In genomic region chr10:71811351-71811750, GRCh38 we compare ENCODE assay signal across 12 cellular contexts. TPM values are rescaled to one million over a fixed set of nuclear protein-coding genes. Genes with fewer than 3 reads are reported as not detected.
DNase-seq lines count a peak whose midpoint lies in the region; ATAC-seq and TF ChIP-seq lines count a peak whose summit lies in the region.
"Had no signal": no experiment of that assay in that cellular context is flagged by ENCODE, and none has a peak within 500 bp of the region (broad histone marks: within the 10 kb centered on the region; RNA-seq: fewer than 3 reads in every experiment).

No MANE protein-coding gene starts in this region.

- H3K9me3 ChIP-seq in WERI-Rb-1 (ENCODE audit: severe bottlenecking) (no peaks in the 10 kb centered on the region), neutrophil (no peaks in the 10 kb centered on the region), spleen (no peaks in the 10 kb centered on the region)
- H3K9me3 ChIP-seq: A549, BE2C had no signal

- POLR2A ChIA-PET in MCF 10A (lab: Yijun Ruan, JAX): interaction anchor here (0.6 to 1.2 kb wide), 2 partner anchors 184 to 430 kb away, joined by 3 read pairs; no protein-coding TSS in a partner anchor

- H3K4me1 ChIP-seq in neutrophil (ENCODE audit: control insufficient read depth in 1 of 2, insufficient read depth in 1 of 2, low read depth in 1 of 2, low read length in 1 of 2): peaks cover 51 to 53% of the 10 kb centered on the region in 2 experiments
- H3K4me1 ChIP-seq in spleen: peaks cover 2 to 59% (median 35%) of the 10 kb centered on the region in 6 donors

- H3K27ac ChIP-seq in WERI-Rb-1: 0 out of 2 replicates have a peak overlapping the region, but pooled peaks have one; percentile 12
- H3K27ac ChIP-seq in neutrophil: peak overlapping the region; percentile 92
- H3K27ac ChIP-seq in spleen: peak overlapping the region in 3 of 8 donors; percentile 7 to 92 (median 32)
- H3K27ac ChIP-seq: C4-2B, HL-60 had no signal

- H3K9me3 Mint-ChIP-seq in dendritic cell treated with granulocyte-macrophage colony-stimulating factor and Interleukin-4, amounts not matched to agents 40 ng/mL and 50 ng/mL, for 4 days: no peaks in the 10 kb centered on the region
- no peaks in the 10 kb centered on the region for H3K9me3 Mint-ChIP-seq in MCF 10A (ENCODE audit: unreplicated experiment)

- no TSS peak for BruUV-seq in MCF 10A (replicated peaks; lab: Mats Ljungman, UMichigan)

- H3K27me3 ChIP-seq in WERI-Rb-1 (ENCODE audit: insufficient read depth, low read depth, severe bottlenecking) (no peaks in the 10 kb centered on the region), neutrophil (no peaks in the 10 kb centered on the region), spleen (replicated peaks in 1 of 7) (no peaks in the 10 kb centered on the region)
- H3K27me3 ChIP-seq: BE2C had no signal

- peak overlapping the region; percentile 18 for H3K27ac Mint-ChIP-seq in dendritic cell treated with granulocyte-macrophage colony-stimulating factor and Interleukin-4, amounts not matched to agents 40 ng/mL and 50 ng/mL, for 4 days
- no peak overlapping the region for H3K27ac Mint-ChIP-seq in MCF 10A (ENCODE audit: low read depth, unreplicated experiment)
- H3K27ac Mint-ChIP-seq: CD4-positive, alpha-beta memory T cell had no signal

- 77 to 90% (median 82%) methylated on average over 16 to 19 of the region's 19 CpGs for WGBS in spleen, 5 donors

- CTCF ChIA-PET in MCF 10A (lab: Yijun Ruan, JAX): interaction anchor here (0.6 to 4.5 kb wide), 10 partner anchors 15 to 491 kb away, joined by 3 to 30 read pairs (median 5); no protein-coding TSS in a partner anchor

- no peak for DNase-seq in WERI-Rb-1
- DNase-seq in spleen: peak; percentile 78
- DNase-seq in omental fat pad (ENCODE audit: low spot score): no peak
- DNase-seq in MCF 10A (ENCODE audit: unreplicated experiment): no peak
- no peak for DNase-seq in DMS114 treated with DMSO at 0.1 percent for 48 hours (lab: John Stamatoyannopoulos, UW; ENCODE audit: unreplicated experiment)

- peaks cover 74% of the 10 kb centered on the region for H3K36me3 ChIP-seq in WERI-Rb-1
- H3K36me3 ChIP-seq in neutrophil: peaks cover 59% of the 10 kb centered on the region
- peaks cover 0 to 66% (median 15%) of the 10 kb centered on the region in 6 donors for H3K36me3 ChIP-seq in spleen

- no peak for ATAC-seq in omental fat pad (ENCODE audit: low FRiP score)

- TF ChIP-seq POLR2A in spleen (IDR thresholded peaks at IDR 0.05): no peak

- no peak overlapping the region for H3K4me3 Mint-ChIP-seq in dendritic cell treated with granulocyte-macrophage colony-stimulating factor and Interleukin-4, amounts not matched to agents 40 ng/mL and 50 ng/mL, for 4 days
- H3K4me3 Mint-ChIP-seq in MCF 10A (ENCODE audit: unreplicated experiment): no peak overlapping the region
- H3K4me3 Mint-ChIP-seq: CD4-positive, alpha-beta memory T cell had no signal

- no peaks in the 10 kb centered on the region for H3K27me3 Mint-ChIP-seq in dendritic cell treated with granulocyte-macrophage colony-stimulating factor and Interleukin-4, amounts not matched to agents 40 ng/mL and 50 ng/mL, for 4 days
- no peaks in the 10 kb centered on the region for H3K27me3 Mint-ChIP-seq in MCF 10A (ENCODE audit: insufficient read depth, unreplicated experiment)
- H3K27me3 Mint-ChIP-seq: CD4-positive, alpha-beta memory T cell had no signal

- peaks cover 47% of the 10 kb centered on the region for H3K4me1 Mint-ChIP-seq in dendritic cell treated with granulocyte-macrophage colony-stimulating factor and Interleukin-4, amounts not matched to agents 40 ng/mL and 50 ng/mL, for 4 days (ENCODE audit: low read depth)
- H3K4me1 Mint-ChIP-seq in MCF 10A (ENCODE audit: insufficient read depth, unreplicated experiment): no peaks in the 10 kb centered on the region

- TF ChIP-seq CTCF in WERI-Rb-1 (IDR thresholded peaks at IDR 0.05; ENCODE audit: low read depth, low read length): no peak
- no peak for TF ChIP-seq CTCF in neutrophil (IDR thresholded peaks at IDR 0.05)
- TF ChIP-seq CTCF in spleen (IDR thresholded peaks at IDR 0.05 in 8 of 11, conservative IDR thresholded peaks at IDR 0.05 in 3 of 11): no peak
- TF ChIP-seq CTCF in omental fat pad (IDR thresholded peaks at IDR 0.05): no peak
- no peak for TF ChIP-seq CTCF in MCF 10A (IDR thresholded peaks at IDR 0.05; ENCODE audit: unreplicated experiment)

- H3K4me3 ChIP-seq in WERI-Rb-1 (ENCODE audit: low read depth, low read length) (no peak overlapping the region), neutrophil (ENCODE audit: low read depth in 1 of 2, low read length in 1 of 2) (peak overlapping the region in 1 of 2 experiments; percentile 38), spleen (no peak overlapping the region)
- H3K4me3 ChIP-seq: A549 had no signal

- peaks cover 78% of the 10 kb centered on the region for H3K36me3 Mint-ChIP-seq in dendritic cell treated with granulocyte-macrophage colony-stimulating factor and Interleukin-4, amounts not matched to agents 40 ng/mL and 50 ng/mL, for 4 days (ENCODE audit: low read depth)
- H3K36me3 Mint-ChIP-seq in MCF 10A (ENCODE audit: insufficient read depth, unreplicated experiment): peaks cover 20% of the 10 kb centered on the region

- intact Hi-C loops in dendritic cell treated with granulocyte-macrophage colony-stimulating factor and Interleukin-4, amounts not matched to agents 40 ng/mL and 50 ng/mL, for 4 days (cut with micrococcal nuclease): loop anchor here (5.0 to 10.0 kb wide), 2 partner anchors 39 to 497 kb away; partner anchors contain the start of genes SLC29A3 and VSIR
- intact Hi-C loops in spleen (cut with DNase I; ENCODE audit: low total_unique reads): loop anchor here (10.0 kb wide), 2 partner anchors 427 to 497 kb away; partner anchors contain the start of gene SLC29A3
- intact Hi-C loops in MCF 10A (cut with micrococcal nuclease): loop anchor here (5.0 kb wide), 3 partner anchors 84 to 429 kb away; no protein-coding TSS in a partner anchor

RNA-seq across cellular contexts. Expression of gene VSIR, which starts 38.0 kb away (rescaled TPM):
- total RNA-seq in spleen: 100 to 1,000 TPM; 202 to 512 (median 313) TPM
- polyA plus RNA-seq in spleen: 10 to 100 TPM; 34.5 to 84.3 (median 50.4) TPM
- total RNA-seq in omental fat pad: 100 to 1,000 TPM in 2 of 4 donors, 10 to 100 TPM in 2; 65.1 to 119 (median 86.3) TPM
- 3.6 and 7.0 TPM in 2 replicates for total RNA-seq in MCF 10A (2022)

RNA-seq across cellular contexts. Expression of gene PSAP, which starts 39.7 kb away (rescaled TPM):
- total RNA-seq in spleen (1,000 to 10,000 TPM; 1,269 to 1,826 (median 1,507) TPM), omental fat pad (1,000 to 10,000 TPM in 3 of 4 donors, 100 to 1,000 TPM in 1; 937 to 1,475 (median 1,210) TPM), MCF 10A (2022) (506 and 692 TPM in 2 replicates)
- polyA plus RNA-seq in spleen: 100 to 1,000 TPM; 363 to 690 (median 437) TPM
